ENCODE assay signal across 11 cellular contexts in the genomic region with DNA sequence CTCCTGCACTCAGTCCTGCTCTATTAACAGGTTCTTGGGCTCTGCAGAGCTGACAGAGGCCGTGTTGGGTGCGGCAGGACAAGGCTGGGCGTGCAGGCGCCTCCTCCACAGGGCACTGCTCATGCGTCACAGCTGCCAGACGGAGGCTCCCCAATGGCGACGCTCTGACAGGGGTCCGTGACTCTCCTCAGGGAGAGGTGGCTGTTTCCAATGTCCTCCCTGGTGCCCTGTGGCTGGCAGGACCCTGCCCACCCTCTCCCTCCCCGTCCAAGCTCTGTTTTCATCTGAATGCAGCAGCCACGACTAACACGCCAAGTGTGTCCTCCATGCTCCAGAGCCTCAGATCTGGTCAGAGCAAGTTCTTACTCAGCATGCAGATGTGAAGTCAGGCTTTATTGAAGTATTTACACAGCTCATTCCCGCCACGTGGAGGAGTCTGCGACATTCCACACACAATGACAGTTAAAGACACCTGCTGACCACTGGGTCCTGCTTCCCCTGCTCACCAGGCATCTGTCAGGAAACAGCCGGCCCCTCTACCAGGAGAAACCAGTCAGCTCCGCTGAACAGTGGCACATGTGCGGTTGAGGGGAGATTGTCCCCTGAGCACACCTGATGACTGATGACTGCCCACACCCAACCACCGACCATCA.
DNase-seq lines count a peak whose midpoint lies in the region; ATAC-seq and TF ChIP-seq lines count a peak whose summit lies in the region.
"Had no signal": no experiment of that assay in that cellular context is flagged by ENCODE, and none has a peak within 500 bp of the region (broad histone marks: within the 10 kb centered on the region; RNA-seq: fewer than 3 reads in every experiment).

No MANE protein-coding gene starts in this region.

- no peak overlapping the region for H3K4me2 ChIP-seq in trophoblast cell (ENCODE audit: low read length)
- H3K4me2 ChIP-seq: KMS-11 had no signal

- no peak overlapping the region for H3K4ac ChIP-seq in trophoblast cell (ENCODE audit: low read depth, low read length)

- H3K79me1 ChIP-seq in trophoblast cell (ENCODE audit: low read length), result peaks cover 5% of the 10 kb centered on the region

- no peak overlapping the region for H4K12ac ChIP-seq in trophoblast cell (ENCODE audit: low read depth, low read length)

- H4K91ac ChIP-seq in trophoblast cell (ENCODE audit: low read depth, low read length), result no peak overlapping the region

- intact Hi-C loops in stomach (cut with DNase I; ENCODE audit: low total_unique reads), result no loop called here

- H3K4me1 ChIP-seq in foreskin keratinocyte (no peaks in the 10 kb centered on the region), stomach (peaks cover 7 to 56% (median 42%) of the 10 kb centered on the region in 4 donors), trophoblast cell (ENCODE audit: control insufficient read depth in 1 of 2, insufficient read depth in 2 of 2, low read length in 2 of 2) (peaks cover 10 to 15% of the 10 kb centered on the region in 2 experiments)

- no peak overlapping the region for H2AFZ ChIP-seq in trophoblast cell (ENCODE audit: insufficient read depth, low read length, poor library complexity)

- H3K9me3 ChIP-seq in stomach (no peaks in the 10 kb centered on the region), trophoblast cell (ENCODE audit: insufficient read depth, low read depth, low read length) (peaks cover 8% of the 10 kb centered on the region)
- H3K9me3 ChIP-seq: thyroid gland had no signal

- no peak for TF ChIP-seq POLR2A in stomach (IDR thresholded peaks at IDR 0.05)

- no peaks in the 10 kb centered on the region for H3K79me2 ChIP-seq in trophoblast cell (ENCODE audit: control insufficient read depth, insufficient read depth, low read length, poor library complexity)

- H4K8ac ChIP-seq in trophoblast cell (ENCODE audit: low read depth, low read length), result no peak overlapping the region

- no peak overlapping the region for H3K14ac ChIP-seq in trophoblast cell (ENCODE audit: low read length)

- no peak overlapping the region for H3K27ac ChIP-seq in foreskin keratinocyte
- H3K27ac ChIP-seq in stomach, result peak overlapping the region in 3 of 5 donors; percentile 28 to 65 (median 39)
- no peak overlapping the region for H3K27ac ChIP-seq in trophoblast cell (ENCODE audit: low read depth, low read length)
- H3K27ac ChIP-seq: KMS-11, thyroid gland had no signal

- H3K36me3 ChIP-seq in stomach (no peaks in the 10 kb centered on the region), trophoblast cell (ENCODE audit: control insufficient read depth in 1 of 2, insufficient read depth in 2 of 2, low read length in 2 of 2) (no peaks in the 10 kb centered on the region)
- H3K36me3 ChIP-seq: thyroid gland had no signal

- no peak overlapping the region for H2BK5ac ChIP-seq in trophoblast cell (ENCODE audit: low read depth, low read length, poor library complexity)

- no peak overlapping the region for H2AK5ac ChIP-seq in trophoblast cell (ENCODE audit: low read length)

- TF ChIP-seq CTCF in foreskin keratinocyte (conservative IDR thresholded peaks at IDR 0.05), result no peak
- TF ChIP-seq CTCF in stomach (IDR thresholded peaks at IDR 0.05), result no peak

- no peak overlapping the region for H3K23ac ChIP-seq in trophoblast cell (ENCODE audit: low read length)

- ATAC-seq in foreskin keratinocyte (peak; percentile 77), GM21526 (IDR thresholded peaks at IDR 0.05; ENCODE audit: low FRiP score, unreplicated experiment) (no peak)
- ATAC-seq: effector memory CD8-positive, alpha-beta T cell had no signal

- DNase-seq in SHP77 (lab: John Stamatoyannopoulos, UW) (peak; percentile 26 to 33), SHP77 treated with DMSO at 0.1 percent for 48 hours (lab: John Stamatoyannopoulos, UW) (no peak), NCI-H510A treated with DMSO at 0.1 percent for 48 hours (lab: John Stamatoyannopoulos, UW) (peak; percentile 80), foreskin keratinocyte (peak; percentile 6 to 53), stomach (peak; percentile 64), MV-4-11 (lab: John Stamatoyannopoulos, UW) (no peak), trophoblast cell (no peak)
- DNase-seq: effector memory CD8-positive, alpha-beta T cell; thyroid gland had no signal

- no peak overlapping the region for H2BK120ac ChIP-seq in trophoblast cell (ENCODE audit: insufficient read depth, low read length, poor library complexity)

- no peak overlapping the region for H3K9ac ChIP-seq in trophoblast cell (ENCODE audit: low read length)
- H3K9ac ChIP-seq: KMS-11 had no signal

- WGBS in stomach, 5 donors, result 49 to 74% (median 52%) methylated on average over 17 to 19 of the region's 19 CpGs
- WGBS in trophoblast cell (ENCODE audit: extremely low coverage, insufficient coverage, insufficient read length), result no CpG with 5 or more reads among the region's 19 CpGs

- H3K4me3 ChIP-seq in stomach, result peak overlapping the region in 1 of 4 donors; percentile 22
- no peak overlapping the region for H3K4me3 ChIP-seq in trophoblast cell (ENCODE audit: low read depth, low read length)
- H3K4me3 ChIP-seq: thyroid gland had no signal

- H3K18ac ChIP-seq in trophoblast cell (ENCODE audit: low read length), result no peak overlapping the region

- H3K27me3 ChIP-seq in foreskin keratinocyte (peaks cover 5% of the 10 kb centered on the region), stomach (peaks cover 0 to 23% (median 6%) of the 10 kb centered on the region in 3 donors), trophoblast cell (ENCODE audit: insufficient read depth, low read length) (no peaks in the 10 kb centered on the region)
- H3K27me3 ChIP-seq: thyroid gland had no signal

- TF ChIP-seq EP300 in stomach (IDR thresholded peaks at IDR 0.05), result no peak

- no peak overlapping the region for H2BK12ac ChIP-seq in trophoblast cell (ENCODE audit: low read length)

Comparison
In these comparisons a context has a peak if more than half of its experiments do, and no peak if none do; other contexts are left out.
1. DNase-seq: peak in SHP77 (2 of 2), NCI-H510A treated with DMSO at 0.1 percent for 48 hours (single experiment), foreskin keratinocyte (2 of 2) and stomach (single experiment); none in SHP77 treated with DMSO at 0.1 percent for 48 hours (single experiment), MV-4-11 (single experiment) and trophoblast cell (0 of 2).
2. H3K27ac ChIP-seq: peak in stomach (3 of 5); none in foreskin keratinocyte (single experiment) and trophoblast cell (single experiment).